In the genomic region with DNA sequence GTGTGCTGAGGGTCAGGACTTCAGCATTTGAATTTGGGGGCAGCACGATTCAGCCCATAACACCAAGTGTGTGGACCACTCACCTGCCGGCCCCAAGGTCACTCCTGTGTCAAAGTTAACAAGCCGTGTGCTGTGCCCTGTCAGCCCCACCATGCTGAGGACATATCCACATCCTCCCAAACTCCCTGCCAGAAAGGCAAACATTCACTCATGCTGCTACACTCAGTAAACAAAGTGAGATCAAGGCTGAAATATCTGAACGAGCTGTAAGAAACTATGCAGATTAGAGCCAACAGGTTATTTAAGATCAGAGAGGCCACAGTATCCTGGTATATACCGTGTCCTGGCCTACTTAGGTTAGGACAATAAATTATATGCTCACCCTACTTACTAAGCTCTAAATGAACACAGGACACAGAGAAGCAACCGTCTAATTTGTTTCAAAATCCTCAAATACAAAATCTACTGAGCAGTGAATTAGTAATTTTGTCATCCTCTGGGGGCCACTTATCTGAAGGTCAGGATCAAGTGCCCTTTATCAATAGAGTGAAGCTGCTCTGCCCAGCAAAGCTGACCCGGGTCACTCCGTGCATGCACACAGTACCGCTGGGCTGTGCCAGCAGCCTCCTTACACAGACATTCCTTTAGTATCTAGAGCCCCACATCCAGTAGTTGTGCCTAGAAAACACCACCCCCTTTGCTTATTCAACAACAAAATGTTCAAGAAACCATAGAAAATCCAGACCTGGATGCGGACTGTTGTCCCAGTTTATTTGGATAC, we compare ENCODE assay signal across 1 cellular context.
TF ChIP-seq lines count a peak whose summit lies in the region.

No MANE protein-coding gene starts in this region.

TF ChIP-seq in HepG2, 621 proteins besides CTCF, POLR2A, EP300 and RAD21 (continued from another document):
- TF ChIP-seq, protein P1, sequence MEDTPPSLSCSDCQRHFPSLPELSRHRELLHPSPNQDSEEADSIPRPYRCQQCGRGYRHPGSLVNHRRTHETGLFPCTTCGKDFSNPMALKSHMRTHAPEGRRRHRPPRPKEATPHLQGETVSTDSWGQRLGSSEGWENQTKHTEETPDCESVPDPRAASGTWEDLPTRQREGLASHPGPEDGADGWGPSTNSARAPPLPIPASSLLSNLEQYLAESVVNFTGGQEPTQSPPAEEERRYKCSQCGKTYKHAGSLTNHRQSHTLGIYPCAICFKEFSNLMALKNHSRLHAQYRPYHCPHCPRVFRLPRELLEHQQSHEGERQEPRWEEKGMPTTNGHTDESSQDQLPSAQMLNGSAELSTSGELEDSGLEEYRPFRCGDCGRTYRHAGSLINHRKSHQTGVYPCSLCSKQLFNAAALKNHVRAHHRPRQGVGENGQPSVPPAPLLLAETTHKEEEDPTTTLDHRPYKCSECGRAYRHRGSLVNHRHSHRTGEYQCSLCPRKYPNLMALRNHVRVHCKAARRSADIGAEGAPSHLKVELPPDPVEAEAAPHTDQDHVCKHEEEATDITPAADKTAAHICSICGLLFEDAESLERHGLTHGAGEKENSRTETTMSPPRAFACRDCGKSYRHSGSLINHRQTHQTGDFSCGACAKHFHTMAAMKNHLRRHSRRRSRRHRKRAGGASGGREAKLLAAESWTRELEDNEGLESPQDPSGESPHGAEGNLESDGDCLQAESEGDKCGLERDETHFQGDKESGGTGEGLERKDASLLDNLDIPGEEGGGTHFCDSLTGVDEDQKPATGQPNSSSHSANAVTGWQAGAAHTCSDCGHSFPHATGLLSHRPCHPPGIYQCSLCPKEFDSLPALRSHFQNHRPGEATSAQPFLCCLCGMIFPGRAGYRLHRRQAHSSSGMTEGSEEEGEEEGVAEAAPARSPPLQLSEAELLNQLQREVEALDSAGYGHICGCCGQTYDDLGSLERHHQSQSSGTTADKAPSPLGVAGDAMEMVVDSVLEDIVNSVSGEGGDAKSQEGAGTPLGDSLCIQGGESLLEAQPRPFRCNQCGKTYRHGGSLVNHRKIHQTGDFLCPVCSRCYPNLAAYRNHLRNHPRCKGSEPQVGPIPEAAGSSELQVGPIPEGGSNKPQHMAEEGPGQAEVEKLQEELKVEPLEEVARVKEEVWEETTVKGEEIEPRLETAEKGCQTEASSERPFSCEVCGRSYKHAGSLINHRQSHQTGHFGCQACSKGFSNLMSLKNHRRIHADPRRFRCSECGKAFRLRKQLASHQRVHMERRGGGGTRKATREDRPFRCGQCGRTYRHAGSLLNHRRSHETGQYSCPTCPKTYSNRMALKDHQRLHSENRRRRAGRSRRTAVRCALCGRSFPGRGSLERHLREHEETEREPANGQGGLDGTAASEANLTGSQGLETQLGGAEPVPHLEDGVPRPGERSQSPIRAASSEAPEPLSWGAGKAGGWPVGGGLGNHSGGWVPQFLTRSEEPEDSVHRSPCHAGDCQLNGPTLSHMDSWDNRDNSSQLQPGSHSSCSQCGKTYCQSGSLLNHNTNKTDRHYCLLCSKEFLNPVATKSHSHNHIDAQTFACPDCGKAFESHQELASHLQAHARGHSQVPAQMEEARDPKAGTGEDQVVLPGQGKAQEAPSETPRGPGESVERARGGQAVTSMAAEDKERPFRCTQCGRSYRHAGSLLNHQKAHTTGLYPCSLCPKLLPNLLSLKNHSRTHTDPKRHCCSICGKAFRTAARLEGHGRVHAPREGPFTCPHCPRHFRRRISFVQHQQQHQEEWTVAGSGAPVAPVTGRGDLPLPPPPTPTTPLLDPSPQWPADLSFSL (CRISPR knock-in tag; IDR thresholded peaks at IDR 0.05) = no peak
- TF ChIP-seq ZFP36 (IDR thresholded peaks at IDR 0.05; ENCODE audit: borderline replicate concordance, low read depth, low read length, partially characterized antibody) = peak; percentile 56
- peak; percentile 30; the same call in 1 of the 2 replicates for TF ChIP-seq SAP130 (CRISPR knock-in tag; IDR thresholded peaks at IDR 0.05; ENCODE audit: low read depth)
- no peak for TF ChIP-seq FOXA1 (IDR thresholded peaks at IDR 0.05)
- TF ChIP-seq FOXA1 (CRISPR knock-in tag; IDR thresholded peaks at IDR 0.05) = peak; percentile 80
- peak; percentile 46; the same call in 1 of the 2 replicates for TF ChIP-seq FOXA3 (CRISPR knock-in tag; IDR thresholded peaks at IDR 0.05)
- TF ChIP-seq SOX5 (CRISPR knock-in tag; IDR thresholded peaks at IDR 0.05; ENCODE audit: borderline replicate concordance) = 0 out of 2 replicates have a peak, but pooled peaks have one; percentile 27
- TF ChIP-seq ZNF124 (CRISPR knock-in tag; IDR thresholded peaks at IDR 0.05) = 0 out of 2 replicates have a peak, but pooled peaks have one; percentile 22
- no peak for TF ChIP-seq FOXP1 (IDR thresholded peaks at IDR 0.05)
- peak; percentile 61; the same call in 1 of the 2 replicates for TF ChIP-seq FOXP1 (CRISPR knock-in tag; IDR thresholded peaks at IDR 0.05)
